In genomic region chr13:47798906-47799305, GRCh38 we compare ENCODE assay signal across 14 cellular contexts.
DNase-seq lines count a peak whose midpoint lies in the region; ATAC-seq, FAIRE-seq and TF ChIP-seq lines count a peak whose summit lies in the region.
"Had no signal": no experiment of that assay in that cellular context is flagged by ENCODE, and none has a peak within 500 bp of the region (broad histone marks: within the 10 kb centered on the region; RNA-seq: fewer than 3 reads in every experiment).

No MANE protein-coding gene starts in this region.

- no peak for ATAC-seq in naive thymus-derived CD8-positive, alpha-beta T cell
- no peak for ATAC-seq in GM21723 (IDR thresholded peaks at IDR 0.05; ENCODE audit: unreplicated experiment)
- ATAC-seq in activated T-helper 17 cell treated with anti-CD3 and anti-CD28 coated beads, Interleukin-2, amount 50 U/mL, for 72 hours (replicated peaks), result no peak

- no peak overlapping the region for H3K27ac ChIP-seq in keratinocyte (ENCODE audit: control insufficient read depth, insufficient read depth, low read length)

- H2AFZ ChIP-seq in keratinocyte (ENCODE audit: control insufficient read depth, low read length), result no peak overlapping the region

- H4K20me1 ChIP-seq in keratinocyte (ENCODE audit: control insufficient read depth, extremely low read depth, insufficient read depth, low read length), result no peaks in the 10 kb centered on the region

- no peaks in the 10 kb centered on the region for H3K79me2 ChIP-seq in keratinocyte (ENCODE audit: control insufficient read depth, insufficient read depth, low read length)

- no peak overlapping the region for H3K9ac ChIP-seq in keratinocyte (ENCODE audit: control insufficient read depth, extremely low read depth, insufficient read depth, low read length)

- POLR2A ChIA-PET in naive thymus-derived CD8-positive, alpha-beta T cell (lab: Charles Lee), result no interaction called here

- no peak overlapping the region for H3K4me3 ChIP-seq in HFF-Myc (replicated peaks; ENCODE audit: low read depth, low read length)
- H3K4me3 ChIP-seq in keratinocyte (ENCODE audit: control insufficient read depth in 2 of 3, extremely low read depth in 1 of 3, insufficient read depth in 2 of 3, low read depth in 1 of 3, low read length in 3 of 3), result no peak overlapping the region

- DNase-seq in ELR (ENCODE audit: low read depth) (peak; percentile 49), HFF-Myc (ENCODE audit: extremely low read depth, low read depth) (no peak), SW480 (ENCODE audit: low spot score) (peak; percentile 22), keratinocyte (ENCODE audit: low read depth, low spot score) (no peak)
- no peak for DNase-seq in naive thymus-derived CD8-positive, alpha-beta T cell
- DNase-seq in NK-92 treated with Interleukin-12 subunit alpha and Interleukin-12 subunit beta, amount 100 ng/mL, for 24 hours (lab: John Stamatoyannopoulos, UW), result no peak
- DNase-seq: activated T-cell treated with anti-CD3 and anti-CD28 coated beads for 4 hours; effector CD8-positive, alpha-beta T cell; GDM1; NCI-H2081 treated with DMSO at 0.1 percent for 48 hours; T-helper 2 cell had no signal

- H3K27me3 Mint-ChIP-seq in naive thymus-derived CD8-positive, alpha-beta T cell, result peaks cover 0 to 16% (median 2%) of the 10 kb centered on the region in 5 donors
- peaks cover 8% of the 10 kb centered on the region for H3K27me3 Mint-ChIP-seq in activated T-helper 17 cell treated with anti-CD3 and anti-CD28 coated beads, Interleukin-2, amount 50 U/mL, for 72 hours
- H3K27me3 Mint-ChIP-seq: memory B cell had no signal

- FAIRE-seq in keratinocyte (lab: Jason Lieb, UNC), result no peak

- H3K27ac Mint-ChIP-seq in naive thymus-derived CD8-positive, alpha-beta T cell, result no peak overlapping the region
- H3K27ac Mint-ChIP-seq in activated T-helper 17 cell treated with anti-CD3 and anti-CD28 coated beads, Interleukin-2, amount 50 U/mL, for 72 hours, result no peak overlapping the region
- H3K27ac Mint-ChIP-seq: memory B cell had no signal

- peaks cover 0 to 5% (median 0%) of the 10 kb centered on the region in 9 donors for H3K9me3 Mint-ChIP-seq in naive thymus-derived CD8-positive, alpha-beta T cell
- peaks cover 4% of the 10 kb centered on the region for H3K9me3 Mint-ChIP-seq in activated T-helper 17 cell treated with anti-CD3 and anti-CD28 coated beads, Interleukin-2, amount 50 U/mL, for 72 hours

- peak; percentile 10 for TF ChIP-seq CTCF in HFF-Myc (IDR thresholded peaks at IDR 0.05; ENCODE audit: low read depth, low read length, missing control alignments)
- peak; percentile 27 to 58 (median 41) for TF ChIP-seq CTCF in keratinocyte (optimal IDR thresholded peaks at IDR 0.05 in 1 of 3, IDR thresholded peaks at IDR 0.05 in 1 of 3, conservative IDR thresholded peaks at IDR 0.05 in 1 of 3; ENCODE audit: extremely low read depth in 1 of 3, insufficient read depth in 2 of 3, low read length in 3 of 3)

- peaks cover 0 to 2% (median 0%) of the 10 kb centered on the region in 3 donors for H3K36me3 Mint-ChIP-seq in naive thymus-derived CD8-positive, alpha-beta T cell
- H3K36me3 Mint-ChIP-seq in activated T-helper 17 cell treated with anti-CD3 and anti-CD28 coated beads, Interleukin-2, amount 50 U/mL, for 72 hours (ENCODE audit: low read depth), result no peaks in the 10 kb centered on the region

- no peak overlapping the region for H3K4me2 ChIP-seq in keratinocyte (ENCODE audit: control insufficient read depth, extremely low read depth, insufficient read depth, low read depth, low read length)

- no peak overlapping the region for H3K4me3 Mint-ChIP-seq in naive thymus-derived CD8-positive, alpha-beta T cell
- no peak overlapping the region for H3K4me3 Mint-ChIP-seq in activated T-helper 17 cell treated with anti-CD3 and anti-CD28 coated beads, Interleukin-2, amount 50 U/mL, for 72 hours
- H3K4me3 Mint-ChIP-seq: memory B cell had no signal

- dilution Hi-C loops in keratinocyte (cut with MboI; ENCODE audit: extremely low pct_ligation_motif_present, low sequenced_read_pairs), result no loop called here

- H3K4me1 Mint-ChIP-seq in naive thymus-derived CD8-positive, alpha-beta T cell, result no peaks in the 10 kb centered on the region
- no peaks in the 10 kb centered on the region for H3K4me1 Mint-ChIP-seq in activated T-helper 17 cell treated with anti-CD3 and anti-CD28 coated beads, Interleukin-2, amount 50 U/mL, for 72 hours
- H3K4me1 Mint-ChIP-seq: memory B cell had no signal

- H3K36me3 ChIP-seq in keratinocyte (ENCODE audit: control insufficient read depth in 2 of 2, extremely low read depth in 1 of 2, insufficient read depth in 2 of 2, low read length in 2 of 2), result no peaks in the 10 kb centered on the region

- no peaks in the 10 kb centered on the region for H3K27me3 ChIP-seq in keratinocyte (ENCODE audit: control insufficient read depth, extremely low read depth, insufficient read depth, low read length)

- H3K9me1 ChIP-seq in keratinocyte (ENCODE audit: control insufficient read depth, extremely low read depth, insufficient read depth, low read length), result no peaks in the 10 kb centered on the region

- no peaks in the 10 kb centered on the region for H3K9me3 ChIP-seq in keratinocyte (ENCODE audit: control insufficient read depth, low read depth, low read length)

- no peaks in the 10 kb centered on the region for H3K4me1 ChIP-seq in keratinocyte (ENCODE audit: control insufficient read depth, extremely low read depth, insufficient read depth, low read length)

Comparison
In these comparisons a context has a peak if more than half of its experiments do, and no peak if none do; other contexts are left out.
1. DNase-seq: peak in ELR (single experiment) and SW480 (single experiment); none in HFF-Myc (single experiment), keratinocyte (single experiment), naive thymus-derived CD8-positive, alpha-beta T cell (0 of 10) and NK-92 treated with Interleukin-12 subunit alpha and Interleukin-12 subunit beta, amount 100 ng/mL, for 24 hours (single experiment).